In the genomic region with DNA sequence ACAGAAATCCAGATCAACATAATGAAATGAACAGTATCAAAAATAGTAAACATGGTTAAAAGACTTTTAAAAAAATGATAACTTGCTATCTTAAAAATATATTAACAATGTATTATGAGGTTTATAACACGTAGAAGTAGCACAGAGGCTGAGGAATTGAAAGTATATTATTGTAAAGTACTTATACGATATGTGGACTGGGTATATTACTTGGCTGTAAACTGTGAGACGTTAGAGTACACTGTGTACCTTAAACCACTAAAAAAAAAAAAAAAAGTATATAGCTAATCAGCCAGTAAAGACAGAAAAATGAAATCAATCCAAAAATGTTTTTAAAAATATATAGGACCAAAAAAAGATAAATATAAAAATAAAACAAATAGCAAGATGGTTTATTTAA, we compare ENCODE assay signal across 31 cellular contexts.
"Had no signal": no experiment of that assay in that cellular context is flagged by ENCODE, and none has a peak within 500 bp of the region (broad histone marks: within the 10 kb centered on the region; RNA-seq: fewer than 3 reads in every experiment).

No MANE protein-coding gene starts in this region.

- FAIRE-seq: endothelial cell of umbilical vein had no signal

- H3K4me3 Mint-ChIP-seq: activated CD4-positive, alpha-beta memory T cell treated with anti-CD3 and anti-CD28 coated beads for 36 hours; activated CD4-positive, alpha-beta T cell treated with anti-CD3 and anti-CD28 coated beads for 36 hours; activated CD4-positive, alpha-beta T cell treated with anti-CD3 and anti-CD28 coated beads, Interleukin-2, amount 10 ng/mL, durations not matched to agents 24 days and 14 days; activated CD8-positive, alpha-beta memory T cell treated with anti-CD3 and anti-CD28 coated beads, Interleukin-2, amount 10 ng/mL, durations not matched to agents 7 days and 5 days; activated CD8-positive, alpha-beta T cell treated with anti-CD3 and anti-CD28 coated beads, Interleukin-2, amount 10 ng/mL, durations not matched to agents 7 days and 5 days; activated naive CD4-positive, alpha-beta T cell treated with anti-CD3 and anti-CD28 coated beads for 36 hours; activated naive CD4-positive, alpha-beta T cell treated with anti-CD3 and anti-CD28 coated beads, Interleukin-2, amount 50 U/mL, for 24 hours; activated naive CD8-positive, alpha-beta T cell treated with anti-CD3 and anti-CD28 coated beads for 36 hours; activated naive CD8-positive, alpha-beta T cell treated with anti-CD3 and anti-CD28 coated beads, Interleukin-2, amount 50 U/mL, for 24 hours; activated T-helper 1 cell treated with anti-CD3 and anti-CD28 coated beads, Interleukin-12 subunit alpha, Interleukin-12 subunit beta, Interleukin-2, Interleukin-4 antibody, amounts not matched to agents 30 ng/mL and 10 ng/mL and 1 ng/mL, durations not matched to agents 14 hours and 24 hours and 36 hours; brain; dendritic cell treated with granulocyte-macrophage colony-stimulating factor and Interleukin-4, amounts not matched to agents 40 ng/mL and 50 ng/mL, for 4 days had no signal

- ATAC-seq: activated CD4-positive, alpha-beta T cell treated with anti-CD3 and anti-CD28 coated beads for 36 hours; activated CD8-positive, alpha-beta memory T cell treated with anti-CD3 and anti-CD28 coated beads, Interleukin-2, amount 10 ng/mL, durations not matched to agents 7 days and 5 days; activated CD8-positive, alpha-beta T cell treated with anti-CD3 and anti-CD28 coated beads, Interleukin-2, amount 10 ng/mL, durations not matched to agents 7 days and 5 days; activated naive CD8-positive, alpha-beta T cell treated with anti-CD3 and anti-CD28 coated beads, Interleukin-2, amount 50 U/mL, for 24 hours; gastrocnemius medialis had no signal

- H3K9me3 ChIP-seq: ascending aorta, breast epithelium, gastrocnemius medialis had no signal

- DNase-seq: activated CD4-positive, alpha-beta memory T cell treated with anti-CD3 and anti-CD28 coated beads for 36 hours; activated CD4-positive, alpha-beta T cell treated with anti-CD3 and anti-CD28 coated beads for 36 hours; activated CD4-positive, alpha-beta T cell treated with anti-CD3 and anti-CD28 coated beads, Interleukin-2, amount 10 ng/mL, durations not matched to agents 24 days and 14 days; activated CD4-positive, CD25-positive, alpha-beta regulatory T cell; activated CD4-positive, CD25-positive, alpha-beta regulatory T cell treated with anti-CD3 and anti-CD28 coated beads, Interleukin-2, amount 50 U/mL, for 72 hours; activated CD8-positive, alpha-beta memory T cell treated with anti-CD3 and anti-CD28 coated beads, Interleukin-2, amount 10 ng/mL, durations not matched to agents 7 days and 5 days; activated CD8-positive, alpha-beta memory T cell treated with anti-CD3 and anti-CD28 coated beads, Interleukin-2, amount 50 U/mL, for 4 hours; activated CD8-positive, alpha-beta T cell treated with anti-CD3 and anti-CD28 coated beads, Interleukin-2, amount 10 ng/mL, durations not matched to agents 7 days and 5 days; activated effector memory CD4-positive, alpha-beta T cell treated with anti-CD3 and anti-CD28 coated beads, Interleukin-2, amount 50 U/mL, for 16 hours; activated naive CD4-positive, alpha-beta T cell treated with anti-CD3 and anti-CD28 coated beads for 36 hours; activated naive CD8-positive, alpha-beta T cell treated with anti-CD3 and anti-CD28 coated beads for 36 hours; activated naive CD8-positive, alpha-beta T cell treated with anti-CD3 and anti-CD28 coated beads, Interleukin-2, amount 50 U/mL, for 24 hours; activated T-cell treated with anti-CD3 and anti-CD28 coated beads, Interleukin-2, amount 50 U/mL, for 1 hour; activated T-cell treated with anti-CD3 and anti-CD28 coated beads, Interleukin-2, amount 50 U/mL, for 48 hours; central memory CD4-positive, alpha-beta T cell; dorsolateral prefrontal cortex; foreskin fibroblast; gastrocnemius medialis; glutamatergic neuron; T-helper 2 cell had no signal

- H3K4me3 ChIP-seq: ascending aorta, breast epithelium, cardiac muscle cell, coronary artery, dorsolateral prefrontal cortex, gastrocnemius medialis had no signal

- H3K27ac ChIP-seq: ascending aorta, breast epithelium, cardiac muscle cell, coronary artery, dorsolateral prefrontal cortex, epithelial cell of prostate, gastrocnemius medialis had no signal

- H3K4me1 ChIP-seq: ascending aorta, breast epithelium, gastrocnemius medialis had no signal

- H3K9me3 Mint-ChIP-seq: activated CD4-positive, alpha-beta memory T cell treated with anti-CD3 and anti-CD28 coated beads for 36 hours; activated naive CD4-positive, alpha-beta T cell treated with anti-CD3 and anti-CD28 coated beads, Interleukin-2, amount 50 U/mL, for 24 hours; activated naive CD8-positive, alpha-beta T cell treated with anti-CD3 and anti-CD28 coated beads, Interleukin-2, amount 50 U/mL, for 24 hours; dendritic cell treated with granulocyte-macrophage colony-stimulating factor and Interleukin-4, amounts not matched to agents 40 ng/mL and 50 ng/mL, for 4 days had no signal

- H3K27me3 ChIP-seq: ascending aorta, breast epithelium, cardiac muscle cell, dorsolateral prefrontal cortex, gastrocnemius medialis had no signal

- H3K27me3 Mint-ChIP-seq: activated CD4-positive, alpha-beta memory T cell treated with anti-CD3 and anti-CD28 coated beads for 36 hours; activated CD4-positive, alpha-beta T cell treated with anti-CD3 and anti-CD28 coated beads for 36 hours; activated CD4-positive, alpha-beta T cell treated with anti-CD3 and anti-CD28 coated beads, Interleukin-2, amount 10 ng/mL, durations not matched to agents 24 days and 14 days; activated CD8-positive, alpha-beta memory T cell treated with anti-CD3 and anti-CD28 coated beads, Interleukin-2, amount 10 ng/mL, durations not matched to agents 7 days and 5 days; activated naive CD4-positive, alpha-beta T cell treated with anti-CD3 and anti-CD28 coated beads, Interleukin-2, amount 50 U/mL, for 24 hours; activated naive CD8-positive, alpha-beta T cell treated with anti-CD3 and anti-CD28 coated beads for 36 hours; activated naive CD8-positive, alpha-beta T cell treated with anti-CD3 and anti-CD28 coated beads, Interleukin-2, amount 50 U/mL, for 24 hours; brain; dendritic cell treated with granulocyte-macrophage colony-stimulating factor and Interleukin-4, amounts not matched to agents 40 ng/mL and 50 ng/mL, for 4 days had no signal

- H3K4me1 Mint-ChIP-seq: brain had no signal

- H3K27ac Mint-ChIP-seq: activated CD4-positive, alpha-beta memory T cell treated with anti-CD3 and anti-CD28 coated beads for 36 hours; activated CD4-positive, alpha-beta T cell treated with anti-CD3 and anti-CD28 coated beads for 36 hours; activated CD4-positive, alpha-beta T cell treated with anti-CD3 and anti-CD28 coated beads, Interleukin-2, amount 10 ng/mL, durations not matched to agents 24 days and 14 days; activated CD8-positive, alpha-beta memory T cell treated with anti-CD3 and anti-CD28 coated beads, Interleukin-2, amount 10 ng/mL, durations not matched to agents 7 days and 5 days; activated CD8-positive, alpha-beta T cell treated with anti-CD3 and anti-CD28 coated beads, Interleukin-2, amount 10 ng/mL, durations not matched to agents 7 days and 5 days; activated naive CD4-positive, alpha-beta T cell treated with anti-CD3 and anti-CD28 coated beads for 36 hours; activated naive CD4-positive, alpha-beta T cell treated with anti-CD3 and anti-CD28 coated beads, Interleukin-2, amount 50 U/mL, for 24 hours; activated naive CD8-positive, alpha-beta T cell treated with anti-CD3 and anti-CD28 coated beads for 36 hours; activated naive CD8-positive, alpha-beta T cell treated with anti-CD3 and anti-CD28 coated beads, Interleukin-2, amount 50 U/mL, for 24 hours; activated T-helper 1 cell treated with anti-CD3 and anti-CD28 coated beads, Interleukin-12 subunit alpha, Interleukin-12 subunit beta, Interleukin-2, Interleukin-4 antibody, amounts not matched to agents 30 ng/mL and 10 ng/mL and 1 ng/mL, durations not matched to agents 14 hours and 24 hours and 36 hours; activated T-helper 2 cell treated with anti-CD3 and anti-CD28 coated beads, Interferon-gamma antibody, Interleukin-2, Interleukin-4, amounts not matched to agents 10 μg/mL and 5 μg/mL and 100 μg/mL, durations not matched to agents 14 hours and 24 hours and 36 hours; brain; dendritic cell treated with granulocyte-macrophage colony-stimulating factor and Interleukin-4, amounts not matched to agents 40 ng/mL and 50 ng/mL, for 4 days had no signal
